ENCODE assay signal across 8 cellular contexts in genomic region chr19:10416380-10417257, GRCh38. TPM values are rescaled to one million over a fixed set of nuclear protein-coding genes. Genes with fewer than 3 reads are reported as not detected.
DNase-seq lines count a peak whose midpoint lies in the region; ATAC-seq and TF ChIP-seq lines count a peak whose summit lies in the region.

No MANE protein-coding gene starts in this region.

- H3K27ac ChIP-seq in KMS-11 = peak overlapping the region; percentile 78
- H3K27ac ChIP-seq in RWPE2 (ENCODE audit: poor library complexity, severe bottlenecking) = no peak overlapping the region
- H3K27ac ChIP-seq in neuronal stem cell (replicated peaks; ENCODE audit: low read length) = no peak overlapping the region
- H3K27ac ChIP-seq in subcutaneous abdominal adipose tissue (ENCODE audit: low read depth, low read length) = no peak overlapping the region

- H2BK120ac ChIP-seq in neuronal stem cell (ENCODE audit: low read depth, low read length) = peak overlapping the region; percentile 69

- H2AFZ ChIP-seq in KMS-11 (ENCODE audit: low read depth) (peak overlapping the region; percentile 47; the same call in 1 of the 2 replicates), neuronal stem cell (ENCODE audit: low read length) (peak overlapping the region; percentile 98)

- peak overlapping the region; percentile 83 for H2BK5ac ChIP-seq in neuronal stem cell (ENCODE audit: low read length)

- no CpG with 5 or more reads among the region's 67 CpGs for WGBS in neuronal stem cell (ENCODE audit: extremely low coverage in 2 of 2, insufficient read length in 2 of 2, insufficient replicate concordance in 1 of 2), 2 donors

- ATAC-seq in GM21447 (IDR thresholded peaks at IDR 0.05; ENCODE audit: unreplicated experiment) (peak; percentile 29), RWPE2 (ENCODE audit: low read depth) (peak; percentile 45)

- H2BK12ac ChIP-seq in neuronal stem cell (ENCODE audit: low read length) = no peak overlapping the region

- H3K18ac ChIP-seq in neuronal stem cell (ENCODE audit: low read length) = peak overlapping the region; percentile 93

- TF ChIP-seq CTCF in KMS-11 (conservative IDR thresholded peaks at IDR 0.05; ENCODE audit: low read depth, low read length) = peak; percentile 99
- TF ChIP-seq CTCF in RWPE2 (IDR thresholded peaks at IDR 0.05; ENCODE audit: poor library complexity, severe bottlenecking) = peak; percentile 96
- TF ChIP-seq CTCF in foreskin fibroblast (IDR thresholded peaks at IDR 0.05; ENCODE audit: low read depth, low read length) = peak; percentile 76

- H3K14ac ChIP-seq in neuronal stem cell (ENCODE audit: low read length) = no peak overlapping the region

- no peak overlapping the region for H3K4ac ChIP-seq in neuronal stem cell (ENCODE audit: low read length)

- peaks cover 3% of the 10 kb centered on the region for H3K9me3 ChIP-seq in RWPE2 (ENCODE audit: severe bottlenecking)
- peaks cover 4 to 5% of the 10 kb centered on the region in 2 donors for H3K9me3 ChIP-seq in neuronal stem cell (replicated peaks in 1 of 2; ENCODE audit: control insufficient read depth in 2 of 2, insufficient read depth in 1 of 2, low read depth in 1 of 2, low read length in 2 of 2)
- H3K9me3 ChIP-seq in subcutaneous abdominal adipose tissue (ENCODE audit: control insufficient read depth in 5 of 5, low read length in 5 of 5) = no peaks in the 10 kb centered on the region

- H3K79me2 ChIP-seq in KMS-11 (ENCODE audit: insufficient read depth, low read depth) = peaks cover 11% of the 10 kb centered on the region; the same call in 1 of the 2 replicates

- peak overlapping the region; percentile 55 for H2BK15ac ChIP-seq in neuronal stem cell (ENCODE audit: low read length)

- no peak overlapping the region for H4K8ac ChIP-seq in neuronal stem cell (ENCODE audit: low read depth, low read length)

- no peaks in the 10 kb centered on the region for H4K20me1 ChIP-seq in KMS-11 (ENCODE audit: insufficient read depth)

- peaks cover 63% of the 10 kb centered on the region for H3K4me1 ChIP-seq in KMS-11 (ENCODE audit: low read depth, poor library complexity, severe bottlenecking)
- H3K4me1 ChIP-seq in RWPE2 (ENCODE audit: insufficient read depth, poor library complexity, severe bottlenecking) = peaks cover 10% of the 10 kb centered on the region
- peaks cover 18 to 33% of the 10 kb centered on the region in 2 donors for H3K4me1 ChIP-seq in neuronal stem cell (ENCODE audit: control insufficient read depth in 2 of 2, insufficient read depth in 1 of 2, low read depth in 1 of 2, low read length in 2 of 2)
- peaks cover 0 to 37% (median 26%) of the 10 kb centered on the region in 5 donors for H3K4me1 ChIP-seq in subcutaneous abdominal adipose tissue (ENCODE audit: control insufficient read depth in 5 of 5, insufficient read depth in 5 of 5, low read length in 5 of 5)

- H4K91ac ChIP-seq in neuronal stem cell (ENCODE audit: low read depth, low read length, poor library complexity) = no peak overlapping the region

- no peaks in the 10 kb centered on the region for H3K36me3 ChIP-seq in KMS-11 (ENCODE audit: insufficient read depth)
- no peaks in the 10 kb centered on the region for H3K36me3 ChIP-seq in RWPE2 (ENCODE audit: low read depth)
- H3K36me3 ChIP-seq in neuronal stem cell (replicated peaks in 1 of 2; ENCODE audit: control insufficient read depth in 2 of 2, insufficient read depth in 2 of 2, low read length in 2 of 2) = no peaks in the 10 kb centered on the region
- no peaks in the 10 kb centered on the region for H3K36me3 ChIP-seq in subcutaneous abdominal adipose tissue (ENCODE audit: control insufficient read depth in 5 of 5, insufficient read depth in 5 of 5, low read length in 5 of 5)

- H3K79me1 ChIP-seq in neuronal stem cell (ENCODE audit: low read depth, low read length) = no peaks in the 10 kb centered on the region

- peak overlapping the region; percentile 99 for H3K23ac ChIP-seq in neuronal stem cell (ENCODE audit: low read depth, low read length, poor library complexity)

- H3K4me2 ChIP-seq in KMS-11 (peak overlapping the region; percentile 61), neuronal stem cell (ENCODE audit: insufficient read depth, low read length, poor library complexity, severe bottlenecking) (peak overlapping the region; percentile 53)

- H3K9ac ChIP-seq in KMS-11 (peak overlapping the region; percentile 75), neuronal stem cell (ENCODE audit: low read depth, low read length, poor library complexity) (peak overlapping the region; percentile 82), subcutaneous abdominal adipose tissue (ENCODE audit: low read length in 5 of 5) (peak overlapping the region in 4 of 5 donors; percentile 6 to 77 (median 69))

- H3K4me3 ChIP-seq in KMS-11 (IDR thresholded peaks at IDR 0.05; ENCODE audit: insufficient read depth, low read depth, low read length) (no peak overlapping the region), RWPE2 (ENCODE audit: severe bottlenecking) (peak overlapping the region; percentile 32), foreskin fibroblast (ENCODE audit: low read depth in 1 of 2, low read length in 2 of 2) (peak overlapping the region; percentile 62 to 68), neuronal stem cell (ENCODE audit: low read length in 2 of 2) (peak overlapping the region; percentile 49 to 75), subcutaneous abdominal adipose tissue (ENCODE audit: low read depth in 1 of 5, low read length in 5 of 5) (peak overlapping the region; percentile 63 to 77 (median 64))

- H3K27me3 ChIP-seq in KMS-11 (ENCODE audit: insufficient read depth, low read depth) (no peaks in the 10 kb centered on the region; the same call in 1 of the 2 replicates), RWPE2 (ENCODE audit: insufficient read depth, poor library complexity, severe bottlenecking) (peaks cover 46% of the 10 kb centered on the region), neuronal stem cell (ENCODE audit: control insufficient read depth in 3 of 3, insufficient read depth in 3 of 3, low read depth in 1 of 3, low read length in 3 of 3) (peaks cover 9 to 45% (median 37%) of the 10 kb centered on the region in 3 experiments), subcutaneous abdominal adipose tissue (ENCODE audit: control insufficient read depth in 5 of 5, insufficient read depth in 4 of 5, low read length in 5 of 5) (peaks cover 37 to 41% (median 40%) of the 10 kb centered on the region in 5 donors)

- DNase-seq in DMS 273 (lab: John Stamatoyannopoulos, UW; ENCODE audit: unreplicated experiment) (peak; percentile 97), RWPE2 (ENCODE audit: low spot score) (peak; percentile 83), foreskin fibroblast (peak; percentile 85 to 95), neuronal stem cell (ENCODE audit: low spot score) (peak; percentile 84)
- DNase-seq in activated effector memory CD4-positive, alpha-beta T cell treated with Interleukin-2 at 50 U/mL for 16 hours = peak; percentile 81

- H2AK5ac ChIP-seq in neuronal stem cell (ENCODE audit: low read depth, low read length) = peak overlapping the region; percentile 61

RNA-seq across cellular contexts. Expression of gene PDE4A, which starts 3.7 kb away (rescaled TPM):
- polyA plus RNA-seq in neuronal stem cell (2013, experiment 1 of 2) = 3.9 TPM
- 4.1 TPM for polyA plus RNA-seq in neuronal stem cell (2013, experiment 2 of 2)

RNA-seq across cellular contexts. Expression of gene CDC37, which starts 13.3 kb away (rescaled TPM):
- 93.1 TPM for polyA plus RNA-seq in neuronal stem cell (2013, experiment 1 of 2)
- polyA plus RNA-seq in neuronal stem cell (2013, experiment 2 of 2) = 91.5 TPM

RNA-seq across cellular contexts. Expression of gene TYK2, which starts 36.2 kb away (rescaled TPM):
- polyA plus RNA-seq in neuronal stem cell (2013, experiment 1 of 2) = 31.5 TPM
- polyA plus RNA-seq in neuronal stem cell (2013, experiment 2 of 2) = 29.4 TPM
